17 cellular contexts compared by ENCODE assay signal in genomic region chr10:77875730-77876129, GRCh38.
"Had no signal": no experiment of that assay in that cellular context is flagged by ENCODE, and none has a peak within 500 bp of the region (broad histone marks: within the 10 kb centered on the region; RNA-seq: fewer than 3 reads in every experiment).

No MANE protein-coding gene starts in this region.

- H3K27ac ChIP-seq: lower lobe of right lung, SK-N-MC, upper lobe of left lung had no signal

- H3K27me3 ChIP-seq: upper lobe of left lung had no signal

- H3K9ac ChIP-seq: parathyroid adenoma had no signal

- H3K36me3 ChIP-seq: lower lobe of right lung, upper lobe of left lung had no signal

- H3K4me3 ChIP-seq: lower lobe of right lung, SK-N-MC, upper lobe of left lung had no signal

- DNase-seq: activated CD4-positive, alpha-beta T cell treated with anti-CD3 and anti-CD28 coated beads, Interleukin-2, amount 50 U/mL, for 4 hours; activated CD4-positive, CD25-positive, alpha-beta regulatory T cell treated with anti-CD3 and anti-CD28 coated beads, Interleukin-2, amount 50 U/mL, for 72 hours; activated naive CD4-positive, alpha-beta T cell treated with Interleukin-2 at 50 U/mL for 16 hours; activated T-cell treated with anti-CD3 and anti-CD28 coated beads for 4 hours; aorta; dermis blood vessel endothelial cell; hypothalamus; left cardiac atrium; lower lobe of right lung; midbrain; naive B cell; stimulated activated CD4-positive, alpha-beta T cell treated with anti-CD3 and anti-CD28 coated beads, Interleukin-4, amount 100 ng/mL, for 24 hours; stimulated activated naive CD4-positive, alpha-beta T cell treated with Interleukin-2 at 50 U/mL for 16 hours; T-helper 9 cell; upper lobe of left lung had no signal

- H2AFZ ChIP-seq: parathyroid adenoma had no signal

- ATAC-seq: left cardiac atrium, lower lobe of right lung had no signal

- H3K9me3 ChIP-seq: lower lobe of right lung, upper lobe of left lung had no signal

- H3K36me3 Mint-ChIP-seq: naive B cell had no signal

- H3K27me3 Mint-ChIP-seq: naive B cell had no signal

- H3K4me3 Mint-ChIP-seq: naive B cell had no signal
